ENCODE assay signal across 8 cellular contexts in genomic region chr9:128203842-128204551, GRCh38. TPM values are rescaled to one million over a fixed set of nuclear protein-coding genes. Genes with fewer than 3 reads are reported as not detected.
A peak's percentile ranks its signal among the peaks of the same experiment; 100 is the strongest.
DNase-seq lines count a peak whose midpoint lies in the region; ATAC-seq and TF ChIP-seq lines count a peak whose summit lies in the region.

No MANE protein-coding gene starts in this region.

- H3K4me3 ChIP-seq in AG09309 (ENCODE audit: control insufficient read depth, low read depth, low read length) = peak overlapping the region; percentile 86

- DNase-seq in AG09309 (ENCODE audit: low read depth) (no peak), GM20000 (ENCODE audit: low spot score) (peak; percentile 50), NCI-H748 treated with DMSO at 0.1 percent for 48 hours (lab: John Stamatoyannopoulos, UW) (peak; percentile 21), islet precursor cell (peak; percentile 84), NCI-H2029 treated with DMSO at 0.1 percent for 48 hours (lab: John Stamatoyannopoulos, UW) (no peak)
- DNase-seq in stimulated activated naive CD8-positive, alpha-beta T cell treated with anti-CD3 and anti-CD28 coated beads, Interleukin-15, amount 100 ng/mL, for 72 hours = no peak

- peaks cover 3% of the 10 kb centered on the region for H3K27me3 Mint-ChIP-seq in brain
- peaks cover 26% of the 10 kb centered on the region for H3K27me3 Mint-ChIP-seq in stimulated activated naive CD8-positive, alpha-beta T cell treated with anti-CD3 and anti-CD28 coated beads, Interleukin-15, amount 100 ng/mL, for 72 hours

- peak; percentile 14 for ATAC-seq in stimulated activated naive CD8-positive, alpha-beta T cell treated with anti-CD3 and anti-CD28 coated beads, Interleukin-15, amount 100 ng/mL, for 72 hours
- ATAC-seq in GM19452 (IDR thresholded peaks at IDR 0.05; ENCODE audit: unreplicated experiment) = no peak

- TF ChIP-seq CTCF in AG09309 (IDR thresholded peaks at IDR 0.05; ENCODE audit: control insufficient read depth, insufficient read depth, low read depth, low read length, missing control alignments) = no peak
- TF ChIP-seq CTCF in GM20000 (IDR thresholded peaks at IDR 0.05; ENCODE audit: extremely low read depth, missing control alignments) = no peak
- no peak for TF ChIP-seq CTCF in brain (conservative IDR thresholded peaks at IDR 0.05)

- peak overlapping the region; percentile 88 to 91 (median 90) for H3K4me3 Mint-ChIP-seq in brain
- peak overlapping the region; percentile 68 for H3K4me3 Mint-ChIP-seq in stimulated activated naive CD8-positive, alpha-beta T cell treated with anti-CD3 and anti-CD28 coated beads, Interleukin-15, amount 100 ng/mL, for 72 hours

- peaks cover 48% of the 10 kb centered on the region for H3K4me1 Mint-ChIP-seq in brain
- peaks cover 26% of the 10 kb centered on the region for H3K4me1 Mint-ChIP-seq in stimulated activated naive CD8-positive, alpha-beta T cell treated with anti-CD3 and anti-CD28 coated beads, Interleukin-15, amount 100 ng/mL, for 72 hours

- no peaks in the 10 kb centered on the region for H3K9me3 Mint-ChIP-seq in brain
- H3K9me3 Mint-ChIP-seq in stimulated activated naive CD8-positive, alpha-beta T cell treated with anti-CD3 and anti-CD28 coated beads, Interleukin-15, amount 100 ng/mL, for 72 hours = no peaks in the 10 kb centered on the region

- H3K36me3 Mint-ChIP-seq in brain = no peaks in the 10 kb centered on the region

- H3K27ac Mint-ChIP-seq in brain = peak overlapping the region; percentile 82 to 95 (median 87)
- H3K27ac Mint-ChIP-seq in stimulated activated naive CD8-positive, alpha-beta T cell treated with anti-CD3 and anti-CD28 coated beads, Interleukin-15, amount 100 ng/mL, for 72 hours = no peak overlapping the region

RNA-seq across cellular contexts. Expression of gene DNM1, which starts 0.8 kb away (rescaled TPM):
- 191 TPM for polyA plus RNA-seq in brain (ENCODE audit: insufficient read depth, low read depth, low replicate concordance)

RNA-seq across cellular contexts. Expression of gene CIZ1, which starts 12.6 kb away (rescaled TPM):
- polyA plus RNA-seq in brain (ENCODE audit: insufficient read depth, low read depth, low replicate concordance) = 167 TPM

RNA-seq across cellular contexts. Expression of gene BBLN, which starts 43.9 kb away (rescaled TPM):
- 404 TPM for polyA plus RNA-seq in brain (ENCODE audit: insufficient read depth, low read depth, low replicate concordance)

RNA-seq across cellular contexts. Expression of gene LCN2, which starts 54.7 kb away (rescaled TPM):
- polyA plus RNA-seq in brain (ENCODE audit: insufficient read depth, low read depth, low replicate concordance) = not detected

Comparison
In these comparisons a context has a peak if more than half of its experiments do, and no peak if none do; other contexts are left out.
1. DNase-seq: peak in GM20000 (single experiment), NCI-H748 treated with DMSO at 0.1 percent for 48 hours (single experiment) and islet precursor cell (single experiment); none in AG09309 (single experiment), stimulated activated naive CD8-positive, alpha-beta T cell treated with anti-CD3 and anti-CD28 coated beads, Interleukin-15, amount 100 ng/mL, for 72 hours (0 of 2) and NCI-H2029 treated with DMSO at 0.1 percent for 48 hours (single experiment).
2. H3K27ac Mint-ChIP-seq: peak in brain (5 of 5); none in stimulated activated naive CD8-positive, alpha-beta T cell treated with anti-CD3 and anti-CD28 coated beads, Interleukin-15, amount 100 ng/mL, for 72 hours (0 of 2).